ENCODE assay signal across 18 cellular contexts in the genomic region with DNA sequence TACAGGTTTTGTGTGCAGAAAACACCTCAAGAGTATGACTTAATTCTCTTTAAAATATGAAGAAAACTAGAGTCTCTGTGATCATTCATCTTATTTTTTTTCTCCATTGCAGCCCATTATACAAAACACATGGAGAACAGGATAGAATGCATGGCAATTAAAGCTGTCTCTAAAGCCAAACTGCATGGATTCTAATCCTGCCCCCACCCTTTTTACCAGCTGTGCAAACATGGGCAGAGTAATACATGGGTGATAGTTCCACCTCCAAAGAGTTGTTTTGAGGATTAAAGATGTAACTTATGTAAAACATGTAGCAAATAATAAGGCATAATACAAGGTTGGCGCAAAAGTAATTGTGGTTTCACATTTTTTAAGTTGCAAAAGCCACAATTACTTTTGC.
DNase-seq lines count a peak whose midpoint lies in the region; ATAC-seq and TF ChIP-seq lines count a peak whose summit lies in the region.
"Had no signal": no experiment of that assay in that cellular context is flagged by ENCODE, and none has a peak within 500 bp of the region (broad histone marks: within the 10 kb centered on the region; RNA-seq: fewer than 3 reads in every experiment).

No MANE protein-coding gene starts in this region.

- H3K27me3 Mint-ChIP-seq in osteocyte (ENCODE audit: unreplicated experiment) = no peaks in the 10 kb centered on the region
- H3K27me3 Mint-ChIP-seq: CD4-positive, alpha-beta T cell; T-cell had no signal

- H3K9me3 Mint-ChIP-seq in osteocyte (ENCODE audit: unreplicated experiment) = no peaks in the 10 kb centered on the region
- H3K9me3 Mint-ChIP-seq: CD4-positive, alpha-beta T cell; T-cell had no signal

- no peak for TF ChIP-seq POLR2A in GM18505 (IDR thresholded peaks at IDR 0.05; ENCODE audit: borderline replicate concordance, extremely low read depth, insufficient read depth, insufficient read length)
- no peak for TF ChIP-seq POLR2A in testis (IDR thresholded peaks at IDR 0.05)

- no peak for ATAC-seq in GM21717 (IDR thresholded peaks at IDR 0.05; ENCODE audit: unreplicated experiment)
- ATAC-seq in GM18505 (IDR thresholded peaks at IDR 0.05; ENCODE audit: unreplicated experiment) = no peak
- ATAC-seq: T-cell had no signal

- no peaks in the 10 kb centered on the region for H3K4me1 ChIP-seq in testis
- H3K4me1 ChIP-seq: BE2C had no signal

- H3K4me3 Mint-ChIP-seq in osteocyte (ENCODE audit: unreplicated experiment) = no peak overlapping the region
- H3K4me3 Mint-ChIP-seq: CD4-positive, alpha-beta T cell; T-cell had no signal

- H3K27ac ChIP-seq in testis = no peak overlapping the region
- H3K27ac ChIP-seq: GM23248 had no signal

- TF ChIP-seq CTCF in osteocyte (IDR thresholded peaks at IDR 0.05) (no peak), testis (IDR thresholded peaks at IDR 0.05) (no peak)

- peak; percentile 5 for DNase-seq in NCI-H1092 (lab: John Stamatoyannopoulos, UW)
- DNase-seq in NCI-H1092 treated with DMSO at 0.1 percent for 48 hours (lab: John Stamatoyannopoulos, UW) = no peak
- DNase-seq in NCI-H2081 (lab: John Stamatoyannopoulos, UW) = peak; percentile 20 to 73
- peak; percentile 51 for DNase-seq in NCI-H774 (lab: John Stamatoyannopoulos, UW)
- no peak for DNase-seq in osteocyte (ENCODE audit: extremely low spot score, unreplicated experiment)
- no peak for DNase-seq in testis
- DNase-seq: 8988T; BE2C; Calu3; CD4-positive, alpha-beta T cell; GM23248; HCEC 1CT; NCI-H1436; NCI-H226; RPMI8226; T-cell had no signal

- no peaks in the 10 kb centered on the region for H3K9me3 ChIP-seq in testis
- H3K9me3 ChIP-seq: BE2C had no signal

- peaks cover 19% of the 10 kb centered on the region for H3K4me1 Mint-ChIP-seq in osteocyte (ENCODE audit: unreplicated experiment)
- H3K4me1 Mint-ChIP-seq: T-cell had no signal

- no peaks in the 10 kb centered on the region for H3K36me3 ChIP-seq in testis (ENCODE audit: low read depth, missing control alignments)
- H3K36me3 ChIP-seq: BE2C had no signal

- H3K4me3 ChIP-seq in testis = no peak overlapping the region
- H3K4me3 ChIP-seq: GM23248 had no signal

- intact Hi-C loops in testis (cut with DNase I; ENCODE audit: low total_unique reads) = no loop called here

- WGBS in testis, 2 donors = 83 to 94% methylated on average over 1 of the region's 1 CpG

- peak overlapping the region; percentile 38 for H3K27ac Mint-ChIP-seq in osteocyte (ENCODE audit: unreplicated experiment)
- H3K27ac Mint-ChIP-seq: CD4-positive, alpha-beta T cell; T-cell had no signal

- no peaks in the 10 kb centered on the region for H3K36me3 Mint-ChIP-seq in osteocyte (ENCODE audit: unreplicated experiment)
- H3K36me3 Mint-ChIP-seq: T-cell had no signal

- no peaks in the 10 kb centered on the region for H3K27me3 ChIP-seq in testis
- H3K27me3 ChIP-seq: BE2C had no signal

Comparison
In these comparisons a context has a peak if more than half of its experiments do, and no peak if none do; other contexts are left out.
1. DNase-seq: peak in NCI-H1092 (single experiment), NCI-H2081 (2 of 2) and NCI-H774 (single experiment); none in NCI-H1092 treated with DMSO at 0.1 percent for 48 hours (single experiment), osteocyte (single experiment) and testis (single experiment).